18 cellular contexts compared by ENCODE assay signal in genomic region chr11:113579292-113579940, GRCh38.
DNase-seq lines count a peak whose midpoint lies in the region; ATAC-seq and TF ChIP-seq lines count a peak whose summit lies in the region.
"Had no signal": no experiment of that assay in that cellular context is flagged by ENCODE, and none has a peak within 500 bp of the region (broad histone marks: within the 10 kb centered on the region; RNA-seq: fewer than 3 reads in every experiment).

No MANE protein-coding gene starts in this region.

- H3K4me3 ChIP-seq in astrocyte of the cerebellum (ENCODE audit: low read depth, low read length) (no peak overlapping the region), tibial nerve (no peak overlapping the region)
- H3K4me3 ChIP-seq: Peyer's patch had no signal

- no peaks in the 10 kb centered on the region for H3K9me3 ChIP-seq in tibial nerve
- H3K9me3 ChIP-seq: Peyer's patch had no signal

- 70 to 77% methylated on average over 10 to 11 of the region's 11 CpGs for WGBS in tibial nerve, 2 donors

- no peaks in the 10 kb centered on the region for H3K36me3 Mint-ChIP-seq in natural killer cell treated with Interleukin-12 subunit alpha and Interleukin-12 subunit beta and Interleukin-15 and Interleukin-18, amount 100 ng/mL, for 72 hours

- H3K4me1 Mint-ChIP-seq in natural killer cell treated with Interleukin-12 subunit alpha and Interleukin-12 subunit beta and Interleukin-15 and Interleukin-18, amount 100 ng/mL, for 72 hours (ENCODE audit: low read depth in 2 of 2) = peaks cover 0 to 6% of the 10 kb centered on the region in 2 donors

- H3K36me3 ChIP-seq in tibial nerve = no peaks in the 10 kb centered on the region
- H3K36me3 ChIP-seq: Peyer's patch had no signal

- no peak for TF ChIP-seq CTCF in astrocyte of the cerebellum (IDR thresholded peaks at IDR 0.05; ENCODE audit: low read depth, low read length, missing control alignments)
- no peak for TF ChIP-seq CTCF in foreskin keratinocyte (conservative IDR thresholded peaks at IDR 0.05)
- TF ChIP-seq CTCF in tibial nerve (IDR thresholded peaks at IDR 0.05) = no peak

- no peak overlapping the region for H3K27ac Mint-ChIP-seq in natural killer cell treated with Interleukin-12 subunit alpha and Interleukin-12 subunit beta and Interleukin-15 and Interleukin-18, amount 100 ng/mL, for 72 hours
- H3K27ac Mint-ChIP-seq: HFFc6 had no signal

- DNase-seq in NCI-H69 (lab: John Stamatoyannopoulos, UW) (peak; percentile 91), astrocyte of the cerebellum (ENCODE audit: low read depth) (peak; percentile 8), foreskin keratinocyte (no peak), putamen (ENCODE audit: low spot score) (peak; percentile 64), tibial nerve (ENCODE audit: low spot score in 2 of 2) (no peak)
- no peak for DNase-seq in natural killer cell treated with Interleukin-12 subunit alpha and Interleukin-12 subunit beta and Interleukin-15 and Interleukin-18, amount 100 ng/mL, for 72 hours (ENCODE audit: low spot score)
- DNase-seq: AML-193, DMS 273 treated with DMSO at 0.1 percent for 48 hours, DND-41, H7, HFFc6, KG1, NCI-H2029 treated with DMSO at 0.1 percent for 48 hours, NCI-H510A treated with DMSO at 0.1 percent for 48 hours, Peyer's patch had no signal

- peaks cover 14 to 23% of the 10 kb centered on the region in 2 donors for H3K27me3 Mint-ChIP-seq in natural killer cell treated with Interleukin-12 subunit alpha and Interleukin-12 subunit beta and Interleukin-15 and Interleukin-18, amount 100 ng/mL, for 72 hours

- in situ Hi-C loops in astrocyte of the cerebellum (cut with HindIII; ENCODE audit: low sequenced_read_pairs) = no loop called here

- no peak for TF ChIP-seq POLR2A in tibial nerve (IDR thresholded peaks at IDR 0.05)

- H3K4me1 ChIP-seq in foreskin keratinocyte (no peaks in the 10 kb centered on the region), tibial nerve (no peaks in the 10 kb centered on the region)
- H3K4me1 ChIP-seq: Peyer's patch had no signal

- no peaks in the 10 kb centered on the region for H3K9me3 Mint-ChIP-seq in natural killer cell treated with Interleukin-12 subunit alpha and Interleukin-12 subunit beta and Interleukin-15 and Interleukin-18, amount 100 ng/mL, for 72 hours

- no peak for TF ChIP-seq EP300 in tibial nerve (IDR thresholded peaks at IDR 0.05)

- H3K27me3 ChIP-seq in foreskin keratinocyte (no peaks in the 10 kb centered on the region), tibial nerve (no peaks in the 10 kb centered on the region)
- H3K27me3 ChIP-seq: Peyer's patch had no signal

- ATAC-seq in foreskin keratinocyte (peak; percentile 17), GM21786 (IDR thresholded peaks at IDR 0.05; ENCODE audit: unreplicated experiment) (no peak)
- ATAC-seq in natural killer cell treated with Interleukin-12 subunit alpha and Interleukin-12 subunit beta and Interleukin-15 and Interleukin-18, amount 100 ng/mL, for 72 hours = no peak
- ATAC-seq: HepG2 had no signal

- H3K27ac ChIP-seq in foreskin keratinocyte = no peak overlapping the region
- H3K27ac ChIP-seq in tibial nerve = no peak overlapping the region
- H3K27ac ChIP-seq: C4-2B, Peyer's patch had no signal

- H3K4me3 Mint-ChIP-seq in natural killer cell treated with Interleukin-12 subunit alpha and Interleukin-12 subunit beta and Interleukin-15 and Interleukin-18, amount 100 ng/mL, for 72 hours = no peak overlapping the region
- H3K4me3 Mint-ChIP-seq: HFFc6 had no signal

Comparison
In these comparisons a context has a peak if more than half of its experiments do, and no peak if none do; other contexts are left out.
1. DNase-seq: peak in NCI-H69 (single experiment), astrocyte of the cerebellum (single experiment) and putamen (single experiment); none in foreskin keratinocyte (0 of 2), natural killer cell treated with Interleukin-12 subunit alpha and Interleukin-12 subunit beta and Interleukin-15 and Interleukin-18, amount 100 ng/mL, for 72 hours (single experiment) and tibial nerve (0 of 2).